1 cellular context compared by ENCODE assay signal in genomic region chr2:12169060-12169406, GRCh38.
TF ChIP-seq lines count a peak whose summit lies in the region.

No MANE protein-coding gene starts in this region.

TF ChIP-seq in K562, 482 proteins besides CTCF, POLR2A, EP300 and RAD21 (continued from another document):
- TF ChIP-seq THRB (CRISPR knock-in tag; conservative IDR thresholded peaks at IDR 0.05) = no peak
- no peak for TF ChIP-seq MED1 (CRISPR knock-in tag; IDR thresholded peaks at IDR 0.05; ENCODE audit: borderline replicate concordance)
- peak; percentile 57; the same call in 1 of the 2 replicates for TF ChIP-seq ATF3 (IDR thresholded peaks at IDR 0.05)
- TF ChIP-seq ATF3 (CRISPR knock-in tag; conservative IDR thresholded peaks at IDR 0.05) = no peak
- TF ChIP-seq ETV6 (IDR thresholded peaks at IDR 0.05; ENCODE audit: borderline replicate concordance in 1 of 2, low read depth in 2 of 2, low read length in 1 of 2) = no peak
- no peak for TF ChIP-seq ETV6 (CRISPR knock-in tag; IDR thresholded peaks at IDR 0.05; ENCODE audit: borderline replicate concordance)
- TF ChIP-seq ZNF644 (tag; IDR thresholded peaks at IDR 0.05; ENCODE audit: low read depth) = 0 out of 2 replicates have a peak, but pooled peaks have one; percentile 8
- 0 out of 2 replicates have a peak, but pooled peaks have one; percentile 38 for TF ChIP-seq HINFP (tag; conservative IDR thresholded peaks at IDR 0.05; ENCODE audit: low read depth)
- TF ChIP-seq RBM39 (optimal IDR thresholded peaks at IDR 0.05; ENCODE audit: low read depth, low read length) = no peak
- no peak for TF ChIP-seq TAF1 (IDR thresholded peaks at IDR 0.05; ENCODE audit: control insufficient read depth, extremely low read depth, insufficient read depth, low read length, severe bottlenecking)
- TF ChIP-seq TGIF2 (CRISPR knock-in tag; IDR thresholded peaks at IDR 0.05) = no peak
- no peak for TF ChIP-seq SNAPC5 (CRISPR knock-in tag; IDR thresholded peaks at IDR 0.05)
- no peak for TF ChIP-seq DEAF1 (CRISPR knock-in tag; IDR thresholded peaks at IDR 0.05)
- TF ChIP-seq ESRRA (IDR thresholded peaks at IDR 0.05; ENCODE audit: borderline replicate concordance, low read depth) = 0 out of 2 replicates have a peak, but pooled peaks have one; percentile 4
- peak; percentile 51 for TF ChIP-seq ELF1 (tag; IDR thresholded peaks at IDR 0.05)
- no peak for TF ChIP-seq ZEB2 (IDR thresholded peaks at IDR 0.05)
- no peak for TF ChIP-seq NR2C2 (CRISPR knock-in tag; IDR thresholded peaks at IDR 0.05)
- TF ChIP-seq NR2C2 (tag; IDR thresholded peaks at IDR 0.05) = peak; percentile 72
- peak; percentile 16; the same call in 1 of the 2 replicates for TF ChIP-seq JUN (IDR thresholded peaks at IDR 0.05; ENCODE audit: borderline replicate concordance, low read depth, low read length)
- TF ChIP-seq JUN (CRISPR knock-in tag; IDR thresholded peaks at IDR 0.05; ENCODE audit: borderline replicate concordance) = no peak
- TF ChIP-seq SPI1 (IDR thresholded peaks at IDR 0.05; ENCODE audit: borderline replicate concordance, low read depth, low read length) = 0 out of 2 replicates have a peak, but pooled peaks have one; percentile 9
- no peak for TF ChIP-seq POLR3A (IDR thresholded peaks at IDR 0.05; ENCODE audit: borderline replicate concordance, extremely low read depth, insufficient read depth, insufficient read length)
- TF ChIP-seq CEBPG (CRISPR knock-in tag; IDR thresholded peaks at IDR 0.05) = no peak
- peak in 1 of 2 experiments; percentile 17; a peak in 1 of 4 replicates for TF ChIP-seq CEBPG (tag; conservative IDR thresholded peaks at IDR 0.05 in 1 of 2, IDR thresholded peaks at IDR 0.05 in 1 of 2)
- no peak for TF ChIP-seq ZNF184 (CRISPR knock-in tag; IDR thresholded peaks at IDR 0.05)
- peak; percentile 65 for TF ChIP-seq JUND (IDR thresholded peaks at IDR 0.05; ENCODE audit: borderline replicate concordance, low read depth, low read length)
- TF ChIP-seq JUND (tag; IDR thresholded peaks at IDR 0.05; ENCODE audit: borderline replicate concordance, low read depth, low read length) = no peak; the same call in 1 of the 3 replicates
- TF ChIP-seq NCOR1 (IDR thresholded peaks at IDR 0.05) = no peak
- 0 out of 4 replicates have a peak, but pooled peaks of 1 of the 2 experiments have one; percentile 13 for TF ChIP-seq TBL1XR1 (IDR thresholded peaks at IDR 0.05; ENCODE audit: low read length in 2 of 2)
- TF ChIP-seq ZNF324 (CRISPR knock-in tag; IDR thresholded peaks at IDR 0.05) = no peak
- no peak for TF ChIP-seq NR2C1 (IDR thresholded peaks at IDR 0.05)
- TF ChIP-seq NR2C1 (tag; IDR thresholded peaks at IDR 0.05) = peak; percentile 55
- TF ChIP-seq ZNF518B (CRISPR knock-in tag; IDR thresholded peaks at IDR 0.05) = no peak
- no peak for TF ChIP-seq CHCHD3 (CRISPR knock-in tag; IDR thresholded peaks at IDR 0.05)
- TF ChIP-seq ARID3A (IDR thresholded peaks at IDR 0.05; ENCODE audit: borderline replicate concordance, low read depth, low read length) = 0 out of 2 replicates have a peak, but pooled peaks have one; percentile 45
- no peak for TF ChIP-seq PTTG1 (tag; IDR thresholded peaks at IDR 0.05; ENCODE audit: low read depth)
- no peak for TF ChIP-seq PCBP1 (IDR thresholded peaks at IDR 0.05; ENCODE audit: low read depth, low read length, poor library complexity, severe bottlenecking)
- no peak for TF ChIP-seq RERE (CRISPR knock-in tag; IDR thresholded peaks at IDR 0.05; ENCODE audit: borderline replicate concordance)
- no peak for TF ChIP-seq NCOA4 (IDR thresholded peaks at IDR 0.05; ENCODE audit: partially characterized antibody)
TF ChIP-seq in K562: peak in this region for 15.
